Comparison of ENCODE assay signal across 8 cellular contexts in genomic region chr20:24917797-24918578, GRCh38. TPM values are rescaled to one million over a fixed set of nuclear protein-coding genes. Genes with fewer than 3 reads are reported as not detected.
DNase-seq lines count a peak whose midpoint lies in the region; ATAC-seq and TF ChIP-seq lines count a peak whose summit lies in the region.

No MANE protein-coding gene starts in this region.

- H3K9me3 ChIP-seq in HCT116 (ENCODE audit: control insufficient read depth in 1 of 2, insufficient read depth in 1 of 2, low read depth in 1 of 2, low read length in 2 of 2), result no peaks in the 10 kb centered on the region
- no peaks in the 10 kb centered on the region for H3K9me3 ChIP-seq in right lobe of liver

- H3K36me3 ChIP-seq in HCT116 (ENCODE audit: control insufficient read depth in 1 of 2, insufficient read depth in 2 of 2, low read length in 2 of 2), result no peaks in the 10 kb centered on the region
- no peaks in the 10 kb centered on the region for H3K36me3 ChIP-seq in right lobe of liver

- peaks cover under 1% of the 10 kb centered on the region; the same call in 1 of the 2 replicates for H3K27me3 ChIP-seq in HCT116 (ENCODE audit: insufficient read depth, low read length)
- H3K27me3 ChIP-seq in dorsolateral prefrontal cortex, result no peaks in the 10 kb centered on the region
- H3K27me3 ChIP-seq in right lobe of liver, result no peaks in the 10 kb centered on the region

- TF ChIP-seq CTCF in HCT116 (IDR thresholded peaks at IDR 0.05 in 2 of 3, conservative IDR thresholded peaks at IDR 0.05 in 1 of 3; ENCODE audit: borderline replicate concordance in 1 of 3, insufficient read depth in 1 of 3, low read depth in 2 of 3, low read length in 2 of 3) (peak; percentile 56 to 87 (median 84); a peak in 5 of 6 replicates), dorsolateral prefrontal cortex (IDR thresholded peaks at IDR 0.05 in 54 of 56, conservative IDR thresholded peaks at IDR 0.05 in 2 of 56; ENCODE audit: low read depth in 1 of 56, partially characterized antibody in 56 of 56) (peak; percentile 77 to 96 (median 92)), right lobe of liver (IDR thresholded peaks at IDR 0.05) (peak; percentile 70 to 86 (median 76))

- DNase-seq in DMS 273 (lab: John Stamatoyannopoulos, UW; ENCODE audit: unreplicated experiment), result peak; percentile 91
- peak; percentile 23 for DNase-seq in HCT116 (ENCODE audit: low read depth, low spot score)
- DNase-seq in NCI-H2196 treated with DMSO at 0.1 percent for 48 hours (lab: John Stamatoyannopoulos, UW; ENCODE audit: unreplicated experiment), result peak; percentile 45
- peak; percentile 20 to 37 for DNase-seq in activated CD4-positive, alpha-beta T cell treated with anti-CD3 and anti-CD28 coated beads for 4 hours
- peak; percentile 67 to 81 (median 74) for DNase-seq in dorsolateral prefrontal cortex
- DNase-seq in right lobe of liver, result peak in 1 of 3 donors; percentile 60
- DNase-seq in stimulated activated CD4-positive, alpha-beta T cell treated with anti-CD3 and anti-CD28 coated beads, TNF-alpha, amount 100 ng/mL, for 48 hours (ENCODE audit: low read depth in 3 of 3), result peak; percentile 14 to 21 (median 18)

- H3K27ac ChIP-seq in HCT116 (ENCODE audit: low read depth, low read length), result no peak overlapping the region
- peak overlapping the region in 6 of 59 donors; percentile 9 to 46 (median 34) for H3K27ac ChIP-seq in dorsolateral prefrontal cortex
- H3K27ac ChIP-seq in right lobe of liver, result no peak overlapping the region

- RAD21 ChIA-PET in HCT116 (lab: Charles Lee; ENCODE audit: low non-redundant PET in 1 of 2, low total read pairs in 2 of 2, uncharacterized antibody in 2 of 2, unreplicated experiment in 2 of 2), result interaction anchor here (0.6 to 1.0 kb wide), 3 partner anchors 130 to 145 kb away, joined by 3 to 5 read pairs (median 3); no protein-coding TSS in a partner anchor

- no peak overlapping the region for H2AFZ ChIP-seq in HCT116 (ENCODE audit: low read depth, low read length, poor library complexity, severe bottlenecking)

- peak; percentile 85 for TF ChIP-seq RAD21 in HCT116 (IDR thresholded peaks at IDR 0.05; ENCODE audit: low read depth)

- CTCF ChIA-PET in HCT116 (lab: Charles Lee), result interaction anchor here (0.6 to 1.6 kb wide), 5 partner anchors 134 to 1250 kb away, joined by 3 to 9 read pairs (median 4); no protein-coding TSS in a partner anchor

- 30% methylated on average over 2 of the region's 34 CpGs for WGBS in right lobe of liver (ENCODE audit: insufficient coverage, low coverage, low lambda C conversion rate, missing lambda C conversion rate)

- H3K9ac ChIP-seq in HCT116 (ENCODE audit: low read length), result no peak overlapping the region

- ATAC-seq in HCT116 (peak; percentile 98), right lobe of liver (peak; percentile 75 to 90 (median 86)), GM21526 (IDR thresholded peaks at IDR 0.05; ENCODE audit: low FRiP score, unreplicated experiment) (no peak)

- H3K9me2 ChIP-seq in HCT116 (ENCODE audit: insufficient read depth), result no peaks in the 10 kb centered on the region

- H3K4me2 ChIP-seq in HCT116 (ENCODE audit: low read length), result no peak overlapping the region

- H3K4me3 ChIP-seq in HCT116 (replicated peaks in 1 of 2; ENCODE audit: low read depth in 1 of 2, low read length in 2 of 2) (no peak overlapping the region), dorsolateral prefrontal cortex (peak overlapping the region in 10 of 59 donors; percentile 17 to 48 (median 26)), right lobe of liver (no peak overlapping the region)

- POLR2A ChIA-PET in HCT116 (lab: Charles Lee), result no interaction called here

- H3K4me1 ChIP-seq in HCT116 (ENCODE audit: control insufficient read depth in 1 of 2, insufficient read depth in 2 of 2, low read length in 2 of 2) (no peaks in the 10 kb centered on the region), right lobe of liver (no peaks in the 10 kb centered on the region)

- H3K79me2 ChIP-seq in HCT116 (ENCODE audit: insufficient read depth, low read length), result no peaks in the 10 kb centered on the region

- H4K20me1 ChIP-seq in HCT116 (ENCODE audit: insufficient read depth), result no peaks in the 10 kb centered on the region

- intact Hi-C loops in HCT116 (cut with micrococcal nuclease) (loop anchor here (1.0 to 10.0 kb wide), 5 partner anchors 134 to 1029 kb away; no protein-coding TSS in a partner anchor), dorsolateral prefrontal cortex (cut with DNase I) (loop anchor here (5.0 to 10.0 kb wide), 7 partner anchors 133 to 983 kb away; no protein-coding TSS in a partner anchor), right lobe of liver (cut with DNase I) (loop anchor here in 1 of 2 donors (10.0 kb wide), 1 partner anchor 753 kb away; no protein-coding TSS in a partner anchor)

- TF ChIP-seq POLR2A in HCT116 (IDR thresholded peaks at IDR 0.05; ENCODE audit: borderline replicate concordance, extremely low read depth, insufficient read depth, insufficient read length) (no peak), right lobe of liver (IDR thresholded peaks at IDR 0.05) (no peak)

- no TSS peak for BruUV-seq in HCT116 (replicated peaks; lab: Mats Ljungman, UMichigan)

TF ChIP-seq in HCT116, 20 proteins besides CTCF, POLR2A, EP300 and RAD21 (continues in another document):
- no peak for TF ChIP-seq JUND (IDR thresholded peaks at IDR 0.05)
- TF ChIP-seq MAX (IDR thresholded peaks at IDR 0.05), result no peak
- no peak for TF ChIP-seq ZNF274 (IDR thresholded peaks at IDR 0.05; ENCODE audit: low read depth, low read length)
- TF ChIP-seq ATF3 (IDR thresholded peaks at IDR 0.05), result no peak
- TF ChIP-seq YY1 (IDR thresholded peaks at IDR 0.05; ENCODE audit: extremely low read depth, insufficient replicate concordance, low read depth, low read length), result no peak
- no peak for TF ChIP-seq EGR1 (IDR thresholded peaks at IDR 0.05; ENCODE audit: low read depth)
- TF ChIP-seq ELF1 (IDR thresholded peaks at IDR 0.05; ENCODE audit: borderline replicate concordance, low read depth), result no peak
- TF ChIP-seq ZFX (IDR thresholded peaks at IDR 0.05), result no peak
- no peak for TF ChIP-seq FOSL1 (IDR thresholded peaks at IDR 0.05; ENCODE audit: low read depth)
- no peak for TF ChIP-seq TCF7L2 (IDR thresholded peaks at IDR 0.05; ENCODE audit: borderline replicate concordance, extremely low read depth, insufficient read depth, insufficient read length)
- TF ChIP-seq SIN3A (IDR thresholded peaks at IDR 0.05; ENCODE audit: low read depth), result no peak
- no peak for TF ChIP-seq EZH2phosphoT487 (IDR thresholded peaks at IDR 0.05; ENCODE audit: borderline replicate concordance)
- no peak for TF ChIP-seq SP1 (IDR thresholded peaks at IDR 0.05; ENCODE audit: low read depth)
- TF ChIP-seq SRF (IDR thresholded peaks at IDR 0.05; ENCODE audit: low read depth), result no peak
- no peak for TF ChIP-seq CBX3 (IDR thresholded peaks at IDR 0.05; ENCODE audit: low read depth)
- TF ChIP-seq POLR2AphosphoS5 (IDR thresholded peaks at IDR 0.05; ENCODE audit: low read depth, low read length), result no peak
- TF ChIP-seq EZH2 (IDR thresholded peaks at IDR 0.05), result no peak
- TF ChIP-seq CEBPB (IDR thresholded peaks at IDR 0.05; ENCODE audit: low read depth), result no peak
- no peak for TF ChIP-seq REST (IDR thresholded peaks at IDR 0.05; ENCODE audit: low read depth)

RNA-seq across cellular contexts. Expression of gene CST7, which starts 31.1 kb away (rescaled TPM):
- total RNA-seq in HCT116 (2021; ENCODE audit: unreplicated experiment) (not detected), dorsolateral prefrontal cortex (1 to 10 TPM in 38 of 120 experiments, under 1 TPM in 28, not detected in 54; 0.41 to 9.7 (median 1.1) TPM), right lobe of liver (1 to 10 TPM; 1.1 to 4.6 (median 1.5) TPM)
- polyA plus RNA-seq in HCT116 (2012), result not detected in 2 replicates
